In the genomic region with DNA sequence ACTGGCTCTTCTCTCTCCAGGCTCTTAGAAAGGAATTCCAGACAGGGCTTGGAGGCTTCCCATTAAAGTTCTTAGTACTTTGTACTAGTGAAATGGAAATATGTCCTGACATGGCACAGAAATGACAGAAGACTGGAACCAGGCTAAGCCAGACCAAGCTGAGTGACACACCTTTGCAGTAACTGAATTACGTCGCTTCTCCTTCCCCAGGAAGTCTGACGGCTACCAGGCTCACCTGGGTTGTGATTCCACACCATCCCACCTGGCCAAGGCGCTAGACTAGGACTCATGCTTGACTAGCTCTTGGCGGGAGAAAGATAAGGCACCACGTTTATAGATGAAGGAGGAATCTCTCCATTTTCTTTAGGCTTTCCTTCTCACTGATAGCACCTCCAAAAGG, we compare ENCODE assay signal across 29 cellular contexts. TPM values are rescaled to one million over a fixed set of nuclear protein-coding genes. Genes with fewer than 3 reads are reported as not detected.
"Had no signal": no experiment of that assay in that cellular context is flagged by ENCODE, and none has a peak within 500 bp of the region (broad histone marks: within the 10 kb centered on the region; RNA-seq: fewer than 3 reads in every experiment).

No MANE protein-coding gene starts in this region.

- H3K4me1 Mint-ChIP-seq: neural progenitor cell had no signal

- H3K4me3 Mint-ChIP-seq: activated B cell treated with CpG ODN at 0.5 μM for 24 hours; activated CD8-positive, alpha-beta T cell treated with anti-CD3 and anti-CD28 coated beads for 36 hours; activated naive CD4-positive, alpha-beta T cell treated with anti-CD3 and anti-CD28 coated beads, Interleukin-2, amount 50 U/mL, for 24 hours; activated naive CD8-positive, alpha-beta T cell treated with anti-CD3 and anti-CD28 coated beads, Interleukin-2, amount 50 U/mL, for 24 hours; activated T-cell treated with anti-CD3 and anti-CD28 coated beads, Interleukin-2, amount 50 U/mL, for 4 hours; naive thymus-derived CD8-positive, alpha-beta T cell; neural progenitor cell; stimulated activated naive CD8-positive, alpha-beta T cell treated with anti-CD3 and anti-CD28 coated beads, Interleukin-15, amount 100 ng/mL, for 72 hours; type B pancreatic cell had no signal

- H3K4me3 ChIP-seq: gastroesophageal sphincter, left lung, neural progenitor cell, psoas muscle, uterus had no signal

- H3K36me3 ChIP-seq: gastroesophageal sphincter, left lung, neural progenitor cell, uterus had no signal

- ATAC-seq: activated CD8-positive, alpha-beta T cell treated with anti-CD3 and anti-CD28 coated beads for 36 hours; activated naive CD8-positive, alpha-beta T cell treated with anti-CD3 and anti-CD28 coated beads, Interleukin-2, amount 50 U/mL, for 24 hours; activated T-cell treated with anti-CD3 and anti-CD28 coated beads, Interleukin-2, amount 50 U/mL, for 4 hours; gastroesophageal sphincter; naive thymus-derived CD8-positive, alpha-beta T cell; stimulated activated naive CD8-positive, alpha-beta T cell treated with anti-CD3 and anti-CD28 coated beads, Interleukin-15, amount 100 ng/mL, for 72 hours had no signal

- H3K9ac ChIP-seq: neural progenitor cell, parathyroid adenoma had no signal

- H3K36me3 Mint-ChIP-seq: activated naive CD4-positive, alpha-beta T cell treated with anti-CD3 and anti-CD28 coated beads, Interleukin-2, amount 50 U/mL, for 24 hours; neural progenitor cell; type B pancreatic cell had no signal

- FAIRE-seq: bronchial epithelial cell, colon, endometrium had no signal

- H3K4me1 ChIP-seq: uterus had no signal

- H3K27me3 ChIP-seq: gastroesophageal sphincter, left lung, neural progenitor cell, uterus had no signal

- H3K27ac ChIP-seq: gastroesophageal sphincter, left lung, neural progenitor cell, parathyroid adenoma, psoas muscle, uterus had no signal

- H3K9me3 ChIP-seq: gastroesophageal sphincter, left lung, psoas muscle, uterus had no signal

- H3K27me3 Mint-ChIP-seq: activated B cell treated with CpG ODN at 0.5 μM for 24 hours; activated CD8-positive, alpha-beta T cell treated with anti-CD3 and anti-CD28 coated beads for 36 hours; activated naive CD4-positive, alpha-beta T cell treated with anti-CD3 and anti-CD28 coated beads, Interleukin-2, amount 50 U/mL, for 24 hours; activated naive CD8-positive, alpha-beta T cell treated with anti-CD3 and anti-CD28 coated beads, Interleukin-2, amount 50 U/mL, for 24 hours; naive thymus-derived CD8-positive, alpha-beta T cell; stimulated activated naive CD8-positive, alpha-beta T cell treated with anti-CD3 and anti-CD28 coated beads, Interleukin-15, amount 100 ng/mL, for 72 hours; type B pancreatic cell had no signal

- H3K27ac Mint-ChIP-seq: activated CD8-positive, alpha-beta T cell treated with anti-CD3 and anti-CD28 coated beads for 36 hours; activated naive CD4-positive, alpha-beta T cell treated with anti-CD3 and anti-CD28 coated beads, Interleukin-2, amount 50 U/mL, for 24 hours; activated naive CD8-positive, alpha-beta T cell treated with anti-CD3 and anti-CD28 coated beads, Interleukin-2, amount 50 U/mL, for 24 hours; activated T-helper 2 cell treated with anti-CD3 and anti-CD28 coated beads, Interferon-gamma antibody, Interleukin-2, Interleukin-4, amounts not matched to agents 10 μg/mL and 5 μg/mL and 100 μg/mL, durations not matched to agents 14 hours and 24 hours and 36 hours; neural progenitor cell; type B pancreatic cell had no signal

- DNase-seq: activated B cell treated with CpG ODN at 0.5 μM for 24 hours; activated CD4-positive, alpha-beta T cell treated with anti-CD3 and anti-CD28 coated beads, Interleukin-2, amount 50 U/mL, for 1 hour; activated CD8-positive, alpha-beta T cell treated with anti-CD3 and anti-CD28 coated beads for 36 hours; activated naive CD8-positive, alpha-beta T cell treated with anti-CD3 and anti-CD28 coated beads, Interleukin-2, amount 50 U/mL, for 24 hours; activated T-cell treated with anti-CD3 and anti-CD28 coated beads, Interleukin-2, amount 50 U/mL, for 4 hours; dermis blood vessel endothelial cell; effector CD4-positive, alpha-beta T cell; hypothalamus; kidney glomerular epithelial cell; left lung; mammary epithelial cell; midbrain; naive thymus-derived CD8-positive, alpha-beta T cell; occipital lobe; psoas muscle; stimulated activated CD4-positive, alpha-beta T cell treated with anti-CD3 and anti-CD28 coated beads, Interleukin-2, amount 100 ng/mL, for 48 hours; stimulated activated naive CD8-positive, alpha-beta T cell treated with anti-CD3 and anti-CD28 coated beads, Interleukin-15, amount 100 ng/mL, for 72 hours; substantia nigra; T-helper 2 cell; uterus had no signal

- H3K9me3 Mint-ChIP-seq: activated B cell treated with CpG ODN at 0.5 μM for 24 hours; activated CD8-positive, alpha-beta T cell treated with anti-CD3 and anti-CD28 coated beads for 36 hours; activated naive CD4-positive, alpha-beta T cell treated with anti-CD3 and anti-CD28 coated beads, Interleukin-2, amount 50 U/mL, for 24 hours; activated naive CD8-positive, alpha-beta T cell treated with anti-CD3 and anti-CD28 coated beads, Interleukin-2, amount 50 U/mL, for 24 hours; activated T-cell treated with anti-CD3 and anti-CD28 coated beads, Interleukin-2, amount 50 U/mL, for 4 hours; activated T-helper 2 cell treated with anti-CD3 and anti-CD28 coated beads, Interferon-gamma antibody, Interleukin-2, Interleukin-4, amounts not matched to agents 10 μg/mL and 5 μg/mL and 100 μg/mL, durations not matched to agents 14 hours and 24 hours and 36 hours; naive thymus-derived CD8-positive, alpha-beta T cell; neural progenitor cell; stimulated activated naive CD8-positive, alpha-beta T cell treated with anti-CD3 and anti-CD28 coated beads, Interleukin-15, amount 100 ng/mL, for 72 hours; type B pancreatic cell had no signal

RNA-seq across cellular contexts. Expression of gene KCNIP2, which starts 50.7 kb away (rescaled TPM):
- total RNA-seq: bronchial epithelial cell had no signal
- polyA plus RNA-seq: naive thymus-derived CD8-positive, alpha-beta T cell had no signal
